In genomic region chr1:36279110-36279788, GRCh38 we compare ENCODE assay signal across 10 cellular contexts. TPM values are rescaled to one million over a fixed set of nuclear protein-coding genes. Genes with fewer than 3 reads are reported as not detected.
DNase-seq lines count a peak whose midpoint lies in the region; ATAC-seq and TF ChIP-seq lines count a peak whose summit lies in the region.
"Had no signal": no experiment of that assay in that cellular context is flagged by ENCODE, and none has a peak within 500 bp of the region (broad histone marks: within the 10 kb centered on the region; RNA-seq: fewer than 3 reads in every experiment).

No MANE protein-coding gene starts in this region.

- intact Hi-C loops in lower lobe of right lung (cut with DNase I): no loop called here

- no peak overlapping the region for H3K4me3 ChIP-seq in lower lobe of right lung

- no peaks in the 10 kb centered on the region for H3K27me3 ChIP-seq in lower lobe of right lung (ENCODE audit: low read depth)

- no peaks in the 10 kb centered on the region for H3K9me3 Mint-ChIP-seq in IgD-negative memory B cell
- H3K9me3 Mint-ChIP-seq in central memory CD8-positive, alpha-beta T cell: no peaks in the 10 kb centered on the region

- no peak for ATAC-seq in central memory CD8-positive, alpha-beta T cell (replicated peaks; ENCODE audit: extremely low read depth, poor library complexity, severe bottlenecking)
- ATAC-seq in GM18505 (IDR thresholded peaks at IDR 0.05; ENCODE audit: unreplicated experiment) (no peak), lower lobe of right lung (no peak)

- H3K27ac Mint-ChIP-seq in IgD-negative memory B cell: peak overlapping the region in 2 of 3 donors; percentile 59 to 84
- peak overlapping the region; percentile 52 for H3K27ac Mint-ChIP-seq in central memory CD8-positive, alpha-beta T cell (ENCODE audit: low read depth)

- peak; percentile 21 for DNase-seq in AG08395 (ENCODE audit: low spot score)
- no peak for DNase-seq in central memory CD8-positive, alpha-beta T cell (ENCODE audit: low spot score in 2 of 2)
- peak; percentile 74 for DNase-seq in myocyte (ENCODE audit: low read depth)
- DNase-seq in amniotic stem cell (lab: John Stamatoyannopoulos, UW): no peak
- no peak for DNase-seq in lower lobe of right lung
- no peak for DNase-seq in activated CD8-positive, alpha-beta memory T cell treated with anti-CD3 and anti-CD28 coated beads, Interleukin-2, amount 50 U/mL, for 4 hours
- DNase-seq: activated gamma-delta T cell treated with Interleukin-2 at 50 U/mL for 16 hours, NCI-H187 treated with DMSO at 0.1 percent for 48 hours had no signal

- TF ChIP-seq POLR2A in GM18505 (IDR thresholded peaks at IDR 0.05; ENCODE audit: borderline replicate concordance, extremely low read depth, insufficient read depth, insufficient read length): no peak

- H3K36me3 Mint-ChIP-seq in IgD-negative memory B cell: no peaks in the 10 kb centered on the region
- peaks cover 29% of the 10 kb centered on the region for H3K36me3 Mint-ChIP-seq in central memory CD8-positive, alpha-beta T cell (ENCODE audit: insufficient read depth)

- no peak overlapping the region for H3K4me3 Mint-ChIP-seq in IgD-negative memory B cell
- no peak overlapping the region for H3K4me3 Mint-ChIP-seq in central memory CD8-positive, alpha-beta T cell

- no peaks in the 10 kb centered on the region for H3K27me3 Mint-ChIP-seq in IgD-negative memory B cell
- no peaks in the 10 kb centered on the region for H3K27me3 Mint-ChIP-seq in central memory CD8-positive, alpha-beta T cell

- peaks cover 32% of the 10 kb centered on the region for H3K36me3 ChIP-seq in lower lobe of right lung

- H3K4me1 Mint-ChIP-seq in IgD-negative memory B cell: peaks cover 2 to 6% (median 2%) of the 10 kb centered on the region in 3 donors
- peaks cover 22% of the 10 kb centered on the region for H3K4me1 Mint-ChIP-seq in central memory CD8-positive, alpha-beta T cell

- no peak for TF ChIP-seq CTCF in lower lobe of right lung (IDR thresholded peaks at IDR 0.05)

- H3K27ac ChIP-seq in lower lobe of right lung: no peak overlapping the region

- H3K9me3 ChIP-seq in lower lobe of right lung: no peaks in the 10 kb centered on the region

- peaks cover 34% of the 10 kb centered on the region for H3K4me1 ChIP-seq in lower lobe of right lung

RNA-seq across cellular contexts. Expression of gene SH3D21, which starts 26.9 kb away (rescaled TPM):
- polyA plus RNA-seq in IgD-negative memory B cell: 0.46 TPM
- total RNA-seq in myocyte (1.2 and 1.7 TPM in 2 replicates), lower lobe of right lung (8.5 TPM)
- 7.7 TPM for polyA plus RNA-seq in myocyte (2012)

RNA-seq across cellular contexts. Expression of gene EVA1B, which starts 44.2 kb away (rescaled TPM):
- polyA plus RNA-seq in IgD-negative memory B cell: not detected
- 26.4 and 42.0 TPM in 2 replicates for total RNA-seq in myocyte
- polyA plus RNA-seq in myocyte (2012): 33.7 TPM
- total RNA-seq in lower lobe of right lung: 25.7 TPM

RNA-seq across cellular contexts. Expression of gene THRAP3, which starts 55.0 kb away (rescaled TPM):
- polyA plus RNA-seq in IgD-negative memory B cell: 97.9 TPM
- total RNA-seq in myocyte (74.7 and 85.8 TPM in 2 replicates), lower lobe of right lung (81.0 TPM)
- 44.7 TPM for polyA plus RNA-seq in myocyte (2012)

Comparison
In these comparisons a context has a peak if more than half of its experiments do, and no peak if none do; other contexts are left out.
1. DNase-seq: peak in AG08395 (single experiment) and myocyte (single experiment); none in central memory CD8-positive, alpha-beta T cell (0 of 2), amniotic stem cell (single experiment), lower lobe of right lung (single experiment) and activated CD8-positive, alpha-beta memory T cell treated with anti-CD3 and anti-CD28 coated beads, Interleukin-2, amount 50 U/mL, for 4 hours (single experiment).